2 cellular contexts compared by ENCODE assay signal in the genomic region with DNA sequence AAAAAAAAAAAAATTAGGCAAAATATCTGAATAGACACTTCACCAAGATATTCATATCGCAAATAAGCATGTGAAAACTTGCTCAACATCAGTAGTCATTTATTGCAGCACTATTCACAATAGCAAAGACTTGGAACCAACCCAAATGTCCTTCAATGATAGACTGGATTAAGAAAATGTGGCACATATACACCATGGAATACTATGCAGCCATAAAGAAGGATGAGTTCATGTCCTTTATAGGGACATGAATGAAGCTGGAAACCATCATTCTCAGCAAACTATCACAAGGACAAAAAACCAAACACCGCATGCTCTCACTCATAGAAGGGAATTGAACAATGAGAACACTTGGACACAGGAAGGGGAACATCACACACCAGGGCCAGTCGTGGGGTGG. TPM values are rescaled to one million over a fixed set of nuclear protein-coding genes. Genes with fewer than 3 reads are reported as not detected.
"Had no signal": no experiment of that assay in that cellular context is flagged by ENCODE, and none has a peak within 500 bp of the region (broad histone marks: within the 10 kb centered on the region; RNA-seq: fewer than 3 reads in every experiment).

No MANE protein-coding gene starts in this region.

RNA-seq across cellular contexts. Expression of gene CADM1, which starts 29.9 kb away (rescaled TPM):
- total RNA-seq: activated naive CD8-positive, alpha-beta T cell treated with anti-CD3 and anti-CD28 coated beads for 36 hours; activated T-helper 1 cell treated with anti-CD3 and anti-CD28 coated beads, Interleukin-12 subunit alpha, Interleukin-12 subunit beta, Interleukin-2, Interleukin-4 antibody, amounts not matched to agents 30 ng/mL and 10 ng/mL and 1 ng/mL, durations not matched to agents 14 hours and 24 hours and 36 hours had no signal
